Comparison of ENCODE assay signal across 3 cellular contexts in the genomic region with DNA sequence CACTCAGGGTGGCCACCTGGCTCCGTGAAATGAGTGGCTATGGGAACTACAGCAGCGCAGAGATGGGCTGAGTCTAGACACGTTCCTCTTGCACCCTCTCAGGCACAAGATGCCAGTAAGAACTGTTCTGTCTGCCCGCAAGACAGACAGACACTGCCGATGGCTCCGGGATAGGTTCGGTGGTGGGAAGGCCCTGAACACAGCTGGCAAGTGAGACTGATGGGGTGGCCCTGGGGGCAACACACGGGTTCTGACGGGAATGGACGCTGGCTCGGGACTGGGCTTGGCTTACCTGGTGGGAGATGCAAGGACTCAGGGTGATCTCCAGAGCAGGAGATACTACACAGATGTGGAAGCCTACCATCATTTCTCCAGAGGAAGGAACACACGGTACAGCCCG. TPM values are rescaled to one million over a fixed set of nuclear protein-coding genes. Genes with fewer than 3 reads are reported as not detected.
"Had no signal": no experiment of that assay in that cellular context is flagged by ENCODE, and none has a peak within 500 bp of the region (broad histone marks: within the 10 kb centered on the region; RNA-seq: fewer than 3 reads in every experiment).

No MANE protein-coding gene starts in this region.

RNA-seq across cellular contexts. Expression of gene CTSV, which starts 16.9 kb away (rescaled TPM):
- total RNA-seq: activated B cell treated with CpG ODN at 0.5 μM for 24 hours, ascending aorta, cardiac septum had no signal
